ENCODE assay signal across 12 cellular contexts in the genomic region with DNA sequence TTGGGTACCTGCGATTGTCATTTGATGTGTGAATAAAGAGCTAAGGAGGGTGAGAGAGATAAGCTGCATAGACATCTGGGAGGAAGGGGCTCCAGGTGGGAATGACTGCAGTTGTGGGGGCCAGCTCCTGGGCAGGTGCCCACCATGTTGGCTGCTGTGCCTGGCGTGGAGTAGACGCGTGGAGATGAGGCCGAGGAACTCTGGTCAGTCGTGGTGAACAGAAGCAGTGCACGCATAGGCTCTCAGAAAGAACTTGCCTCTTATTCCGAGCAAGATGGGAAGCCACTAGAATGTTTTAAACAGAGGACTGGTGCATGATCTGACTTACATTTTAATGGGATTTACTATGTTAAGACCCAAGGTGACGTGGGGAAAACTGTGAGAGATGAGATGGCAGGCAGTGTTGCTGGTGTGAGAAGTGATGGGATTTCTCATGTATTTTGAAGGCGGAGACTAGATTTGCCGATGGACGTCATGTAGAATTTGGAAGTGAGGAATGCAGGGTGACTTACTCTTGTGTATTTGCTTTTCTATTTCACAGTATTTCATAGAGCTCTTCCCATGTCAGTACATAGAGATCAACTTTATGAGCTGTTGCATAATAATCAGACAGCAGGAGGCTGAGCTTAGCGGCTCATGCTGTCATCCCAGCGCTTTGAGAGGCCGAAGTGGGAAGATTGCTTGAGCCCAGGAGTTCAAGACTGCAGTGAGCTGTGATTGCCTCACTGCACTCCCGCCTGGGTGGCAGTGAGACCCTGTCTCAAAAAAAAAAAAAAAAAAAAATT.
DNase-seq lines count a peak whose midpoint lies in the region; ATAC-seq and TF ChIP-seq lines count a peak whose summit lies in the region.
"Had no signal": no experiment of that assay in that cellular context is flagged by ENCODE, and none has a peak within 500 bp of the region (broad histone marks: within the 10 kb centered on the region; RNA-seq: fewer than 3 reads in every experiment).

No MANE protein-coding gene starts in this region.

- no peaks in the 10 kb centered on the region for H3K36me3 Mint-ChIP-seq in natural killer cell
- no peaks in the 10 kb centered on the region for H3K36me3 Mint-ChIP-seq in natural killer cell treated with Interleukin-12 subunit alpha and Interleukin-12 subunit beta and Interleukin-15 and Interleukin-18, amount 100 ng/mL, for 72 hours
- H3K36me3 Mint-ChIP-seq: activated naive CD4-positive, alpha-beta T cell treated with anti-CD3 and anti-CD28 coated beads, Interleukin-2, amount 50 U/mL, for 72 hours had no signal

- H3K27ac ChIP-seq in SK-N-MC (peak overlapping the region; percentile 59), right cardiac atrium (ENCODE audit: low read length) (no peak overlapping the region), esophagus muscularis mucosa (replicated peaks in 1 of 4) (no peak overlapping the region)

- peaks cover 71 to 79% of the 10 kb centered on the region in 2 donors for H3K4me1 Mint-ChIP-seq in natural killer cell
- H3K4me1 Mint-ChIP-seq in natural killer cell treated with Interleukin-12 subunit alpha and Interleukin-12 subunit beta and Interleukin-15 and Interleukin-18, amount 100 ng/mL, for 72 hours (ENCODE audit: low read depth in 2 of 2) = peaks cover 55 to 59% of the 10 kb centered on the region in 2 donors

- H3K27me3 Mint-ChIP-seq in natural killer cell (ENCODE audit: low read depth in 2 of 2) = no peaks in the 10 kb centered on the region
- H3K27me3 Mint-ChIP-seq in natural killer cell treated with Interleukin-12 subunit alpha and Interleukin-12 subunit beta and Interleukin-15 and Interleukin-18, amount 100 ng/mL, for 72 hours = no peaks in the 10 kb centered on the region
- H3K27me3 Mint-ChIP-seq: memory B cell had no signal

- TF ChIP-seq EP300 in esophagus muscularis mucosa (IDR thresholded peaks at IDR 0.05) = no peak

- peak overlapping the region; percentile 34 to 83 for H3K27ac Mint-ChIP-seq in natural killer cell
- H3K27ac Mint-ChIP-seq in natural killer cell treated with Interleukin-12 subunit alpha and Interleukin-12 subunit beta and Interleukin-15 and Interleukin-18, amount 100 ng/mL, for 72 hours = no peak overlapping the region
- H3K27ac Mint-ChIP-seq: activated naive CD4-positive, alpha-beta T cell treated with anti-CD3 and anti-CD28 coated beads, Interleukin-2, amount 50 U/mL, for 72 hours had no signal

- TF ChIP-seq POLR2A in esophagus muscularis mucosa (IDR thresholded peaks at IDR 0.05; ENCODE audit: low read depth) = no peak

- intact Hi-C loops in natural killer cell (cut with micrococcal nuclease) (no loop called here), right cardiac atrium (cut with DNase I) (no loop called here), esophagus muscularis mucosa (cut with DNase I) (no loop called here)

- H3K36me3 ChIP-seq in SK-N-MC (ENCODE audit: insufficient read depth, low read length) = no peaks in the 10 kb centered on the region
- no peaks in the 10 kb centered on the region for H3K36me3 ChIP-seq in esophagus muscularis mucosa

- H3K4me3 Mint-ChIP-seq in natural killer cell = no peak overlapping the region
- no peak overlapping the region for H3K4me3 Mint-ChIP-seq in natural killer cell treated with Interleukin-12 subunit alpha and Interleukin-12 subunit beta and Interleukin-15 and Interleukin-18, amount 100 ng/mL, for 72 hours
- H3K4me3 Mint-ChIP-seq: memory B cell had no signal

- H3K27me3 ChIP-seq in right cardiac atrium (ENCODE audit: control insufficient read depth, insufficient read depth) (no peaks in the 10 kb centered on the region), esophagus muscularis mucosa (no peaks in the 10 kb centered on the region)

- H3K4me1 ChIP-seq in right cardiac atrium (ENCODE audit: control insufficient read depth, insufficient read depth, low read length) = peaks cover 11% of the 10 kb centered on the region
- H3K4me1 ChIP-seq in esophagus muscularis mucosa = peaks cover 30 to 72% (median 62%) of the 10 kb centered on the region in 4 donors

- peak overlapping the region; percentile 12 for H3K4me3 ChIP-seq in SK-N-MC
- H3K4me3 ChIP-seq in right cardiac atrium (ENCODE audit: low read length) = no peak overlapping the region
- no peak overlapping the region for H3K4me3 ChIP-seq in esophagus muscularis mucosa

- H3K9me3 Mint-ChIP-seq in natural killer cell = no peaks in the 10 kb centered on the region
- H3K9me3 Mint-ChIP-seq in natural killer cell treated with Interleukin-12 subunit alpha and Interleukin-12 subunit beta and Interleukin-15 and Interleukin-18, amount 100 ng/mL, for 72 hours = no peaks in the 10 kb centered on the region
- H3K9me3 Mint-ChIP-seq: activated naive CD4-positive, alpha-beta T cell treated with anti-CD3 and anti-CD28 coated beads, Interleukin-2, amount 50 U/mL, for 72 hours had no signal

- H3K9ac ChIP-seq in SK-N-MC (ENCODE audit: insufficient read length) = no peak overlapping the region

- TF ChIP-seq CTCF in natural killer cell (IDR thresholded peaks at IDR 0.05) (no peak), esophagus muscularis mucosa (IDR thresholded peaks at IDR 0.05) (no peak)

- H3K9me3 ChIP-seq in SK-N-MC (ENCODE audit: low read depth, low read length) (no peaks in the 10 kb centered on the region), right cardiac atrium (ENCODE audit: control insufficient read depth, low read length) (no peaks in the 10 kb centered on the region), esophagus muscularis mucosa (no peaks in the 10 kb centered on the region)

- 83% methylated on average over 16 of the region's 16 CpGs for WGBS in right cardiac atrium
- 74% methylated on average over 16 of the region's 16 CpGs for WGBS in esophagus muscularis mucosa

- no peak for ATAC-seq in natural killer cell
- no peak for ATAC-seq in natural killer cell treated with Interleukin-12 subunit alpha and Interleukin-12 subunit beta and Interleukin-15 and Interleukin-18, amount 100 ng/mL, for 72 hours
- peak; percentile 55 to 67 for ATAC-seq in right cardiac atrium
- ATAC-seq in GM18873 (IDR thresholded peaks at IDR 0.05; ENCODE audit: low FRiP score, unreplicated experiment) = no peak
- ATAC-seq: activated naive CD4-positive, alpha-beta T cell treated with anti-CD3 and anti-CD28 coated beads, Interleukin-2, amount 50 U/mL, for 72 hours; HCT116 had no signal

- DNase-seq in natural killer cell = no peak
- no peak for DNase-seq in natural killer cell treated with Interleukin-12 subunit alpha and Interleukin-12 subunit beta and Interleukin-15 and Interleukin-18, amount 100 ng/mL, for 72 hours (ENCODE audit: low spot score)
- peak; percentile 42 for DNase-seq in SK-N-MC (ENCODE audit: low read depth, low spot score)
- no peak for DNase-seq in right cardiac atrium
- no peak for DNase-seq in NCI-H1694 treated with DMSO at 0.1 percent for 48 hours (lab: John Stamatoyannopoulos, UW)
- DNase-seq in esophagus muscularis mucosa (ENCODE audit: extremely low spot score) = no peak
- DNase-seq in SKM-1 (lab: John Stamatoyannopoulos, UW; ENCODE audit: unreplicated experiment) = no peak
- DNase-seq: NCI-H524 treated with DMSO at 0.1 percent for 48 hours had no signal

Comparison
In these comparisons a context has a peak if more than half of its experiments do, and no peak if none do; other contexts are left out.
1. H3K27ac Mint-ChIP-seq: peak in natural killer cell (2 of 2); none in natural killer cell treated with Interleukin-12 subunit alpha and Interleukin-12 subunit beta and Interleukin-15 and Interleukin-18, amount 100 ng/mL, for 72 hours (0 of 2).
2. ATAC-seq: peak in right cardiac atrium (2 of 2); none in natural killer cell (0 of 3), natural killer cell treated with Interleukin-12 subunit alpha and Interleukin-12 subunit beta and Interleukin-15 and Interleukin-18, amount 100 ng/mL, for 72 hours (0 of 2) and GM18873 (single experiment).